Comparison of ENCODE assay signal across 2 cellular contexts in the genomic region with DNA sequence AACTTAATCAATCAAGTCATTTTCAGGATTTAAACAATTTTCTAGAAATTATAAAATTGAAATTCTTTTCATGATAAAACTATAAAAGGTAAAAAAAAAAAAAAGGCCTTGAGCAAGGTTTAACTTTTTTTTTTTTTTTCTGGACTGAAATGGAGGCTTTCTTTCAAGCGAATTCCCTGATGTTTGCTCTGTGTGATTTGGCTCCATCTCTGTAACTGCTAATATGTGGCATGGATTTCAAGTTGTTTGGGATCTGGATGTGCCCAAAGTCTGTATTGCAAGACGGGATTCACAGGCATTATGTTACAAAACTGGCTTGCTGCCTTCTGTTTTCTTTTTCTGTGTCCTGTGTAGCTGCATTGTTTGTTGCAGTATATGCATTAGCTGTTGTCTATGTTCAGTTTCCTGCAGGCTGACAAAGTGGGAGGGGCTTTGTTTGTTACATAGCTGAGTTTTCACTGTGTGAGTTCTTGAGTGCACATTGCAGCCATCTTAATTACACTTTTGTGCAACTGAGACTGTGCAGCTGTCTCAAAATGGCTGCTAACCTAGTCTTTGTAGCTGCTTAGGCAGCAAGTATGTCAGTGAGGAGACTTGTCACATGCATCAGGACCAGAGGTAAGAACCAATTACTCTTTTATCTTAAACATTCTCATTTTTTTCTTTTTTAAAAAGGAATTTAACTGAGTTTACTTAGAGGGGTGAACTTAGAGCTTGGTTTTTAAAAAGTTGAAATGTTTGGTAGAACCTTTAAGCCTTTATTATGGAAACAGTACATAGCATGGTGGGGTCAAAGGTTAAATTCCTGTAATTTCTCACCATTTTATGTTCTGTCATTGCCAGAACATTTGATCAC.
TF ChIP-seq lines count a peak whose summit lies in the region.

No MANE protein-coding gene starts in this region.

TF ChIP-seq in HEK293, 187 proteins besides CTCF, POLR2A, EP300 and RAD21 (continues in another document):
- no peak for TF ChIP-seq MZF1 (tag by site-specific recombination; IDR thresholded peaks at IDR 0.05; ENCODE audit: borderline replicate concordance)
- TF ChIP-seq ZNF747 (tag by site-specific recombination; IDR thresholded peaks at IDR 0.05) = no peak
- TF ChIP-seq ZNF157 (tag by site-specific recombination; IDR thresholded peaks at IDR 0.05) = no peak
- peak; percentile 57 for TF ChIP-seq ZNF335 (tag by site-specific recombination; conservative IDR thresholded peaks at IDR 0.05)
- no peak for TF ChIP-seq ZNF629 (tag by site-specific recombination; IDR thresholded peaks at IDR 0.05)
- TF ChIP-seq ZBTB17 (tag by site-specific recombination; IDR thresholded peaks at IDR 0.05) = peak; percentile 77
- 0 out of 2 replicates have a peak, but pooled peaks have one; percentile 23 for TF ChIP-seq ZEB2 (tag by site-specific recombination; IDR thresholded peaks at IDR 0.05)
- TF ChIP-seq HOXA7 (CRISPR knock-in tag; IDR thresholded peaks at IDR 0.05; ENCODE audit: borderline replicate concordance) = no peak
- TF ChIP-seq YY1 (tag by site-specific recombination; IDR thresholded peaks at IDR 0.05) = peak; percentile 76; the same call in 1 of the 2 replicates
- TF ChIP-seq ZNF670 (tag by site-specific recombination; IDR thresholded peaks at IDR 0.05; ENCODE audit: low read depth) = no peak
- TF ChIP-seq ZNF580 (tag by site-specific recombination; IDR thresholded peaks at IDR 0.05) = peak; percentile 74; the same call in 1 of the 2 replicates
- no peak for TF ChIP-seq ZNF707 (tag by site-specific recombination; IDR thresholded peaks at IDR 0.05)
- TF ChIP-seq, protein P1, sequence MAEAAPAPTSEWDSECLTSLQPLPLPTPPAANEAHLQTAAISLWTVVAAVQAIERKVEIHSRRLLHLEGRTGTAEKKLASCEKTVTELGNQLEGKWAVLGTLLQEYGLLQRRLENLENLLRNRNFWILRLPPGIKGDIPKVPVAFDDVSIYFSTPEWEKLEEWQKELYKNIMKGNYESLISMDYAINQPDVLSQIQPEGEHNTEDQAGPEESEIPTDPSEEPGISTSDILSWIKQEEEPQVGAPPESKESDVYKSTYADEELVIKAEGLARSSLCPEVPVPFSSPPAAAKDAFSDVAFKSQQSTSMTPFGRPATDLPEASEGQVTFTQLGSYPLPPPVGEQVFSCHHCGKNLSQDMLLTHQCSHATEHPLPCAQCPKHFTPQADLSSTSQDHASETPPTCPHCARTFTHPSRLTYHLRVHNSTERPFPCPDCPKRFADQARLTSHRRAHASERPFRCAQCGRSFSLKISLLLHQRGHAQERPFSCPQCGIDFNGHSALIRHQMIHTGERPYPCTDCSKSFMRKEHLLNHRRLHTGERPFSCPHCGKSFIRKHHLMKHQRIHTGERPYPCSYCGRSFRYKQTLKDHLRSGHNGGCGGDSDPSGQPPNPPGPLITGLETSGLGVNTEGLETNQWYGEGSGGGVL (tag by site-specific recombination; IDR thresholded peaks at IDR 0.05) = no peak
- no peak for TF ChIP-seq KLF1 (tag by site-specific recombination; IDR thresholded peaks at IDR 0.05)
- TF ChIP-seq ZNF394 (tag by site-specific recombination; IDR thresholded peaks at IDR 0.05; ENCODE audit: borderline replicate concordance) = no peak
- peak; percentile 45; the same call in 1 of the 2 replicates for TF ChIP-seq ZNF600 (tag by site-specific recombination; IDR thresholded peaks at IDR 0.05)
- TF ChIP-seq ZBTB7A (tag by site-specific recombination; IDR thresholded peaks at IDR 0.05; ENCODE audit: low read depth) = no peak
- TF ChIP-seq ZBTB1 (tag by site-specific recombination; IDR thresholded peaks at IDR 0.05) = no peak
- TF ChIP-seq ZNF146 (tag by site-specific recombination; IDR thresholded peaks at IDR 0.05) = no peak
- no peak for TF ChIP-seq ATF2 (tag by site-specific recombination; IDR thresholded peaks at IDR 0.05; ENCODE audit: low read depth)
- no peak for TF ChIP-seq ZNF169 (tag by site-specific recombination; IDR thresholded peaks at IDR 0.05)
- TF ChIP-seq, protein P2, sequence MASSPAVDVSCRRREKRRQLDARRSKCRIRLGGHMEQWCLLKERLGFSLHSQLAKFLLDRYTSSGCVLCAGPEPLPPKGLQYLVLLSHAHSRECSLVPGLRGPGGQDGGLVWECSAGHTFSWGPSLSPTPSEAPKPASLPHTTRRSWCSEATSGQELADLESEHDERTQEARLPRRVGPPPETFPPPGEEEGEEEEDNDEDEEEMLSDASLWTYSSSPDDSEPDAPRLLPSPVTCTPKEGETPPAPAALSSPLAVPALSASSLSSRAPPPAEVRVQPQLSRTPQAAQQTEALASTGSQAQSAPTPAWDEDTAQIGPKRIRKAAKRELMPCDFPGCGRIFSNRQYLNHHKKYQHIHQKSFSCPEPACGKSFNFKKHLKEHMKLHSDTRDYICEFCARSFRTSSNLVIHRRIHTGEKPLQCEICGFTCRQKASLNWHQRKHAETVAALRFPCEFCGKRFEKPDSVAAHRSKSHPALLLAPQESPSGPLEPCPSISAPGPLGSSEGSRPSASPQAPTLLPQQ (tag by site-specific recombination; IDR thresholded peaks at IDR 0.05) = no peak
- TF ChIP-seq ZNF248 (tag by site-specific recombination; IDR thresholded peaks at IDR 0.05) = no peak
- no peak for TF ChIP-seq ZNF274 (IDR thresholded peaks at IDR 0.05; ENCODE audit: low read length)
- no peak for TF ChIP-seq ZNF274 (tag by site-specific recombination; IDR thresholded peaks at IDR 0.05; ENCODE audit: borderline replicate concordance)
- no peak for TF ChIP-seq ZNF121 (tag by site-specific recombination; IDR thresholded peaks at IDR 0.05)
- no peak for TF ChIP-seq HOXC10 (CRISPR knock-in tag; IDR thresholded peaks at IDR 0.05)
- no peak for TF ChIP-seq ZNF677 (tag by site-specific recombination; IDR thresholded peaks at IDR 0.05)
- TF ChIP-seq ZNF610 (tag by site-specific recombination; IDR thresholded peaks at IDR 0.05; ENCODE audit: borderline replicate concordance) = no peak

TF ChIP-seq in K562, 482 proteins besides CTCF, POLR2A, EP300 and RAD21 (continues in another document):
- TF ChIP-seq PHTF2 (CRISPR knock-in tag; IDR thresholded peaks at IDR 0.05) (no peak), SIX5 (IDR thresholded peaks at IDR 0.05; ENCODE audit: borderline replicate concordance in 1 of 2, insufficient read depth in 1 of 2, low read depth in 1 of 2, low read length in 2 of 2) (no peak), EHMT2 (IDR thresholded peaks at IDR 0.05) (no peak), RFX1 (IDR thresholded peaks at IDR 0.05) (no peak), HMGN3 (IDR thresholded peaks at IDR 0.05; ENCODE audit: borderline replicate concordance, extremely low read depth, insufficient read length, low read depth, low read length) (no peak), ZBTB26 (CRISPR knock-in tag; IDR thresholded peaks at IDR 0.05) (no peak), ZNF639 (CRISPR knock-in tag; conservative IDR thresholded peaks at IDR 0.05 in 1 of 2, IDR thresholded peaks at IDR 0.05 in 1 of 2) (peak in 1 of 2 experiments; percentile 48; a peak in 2 of 4 replicates), ATF2 (CRISPR knock-in tag; IDR thresholded peaks at IDR 0.05) (no peak), FIP1L1 (IDR thresholded peaks at IDR 0.05; ENCODE audit: low read depth, low read length, poor library complexity, severe bottlenecking) (no peak), TCF3 (CRISPR knock-in tag; IDR thresholded peaks at IDR 0.05) (no peak), ZNF668 (CRISPR knock-in tag; IDR thresholded peaks at IDR 0.05) (no peak), ZNF696 (CRISPR knock-in tag; conservative IDR thresholded peaks at IDR 0.05) (no peak), MYBL2 (IDR thresholded peaks at IDR 0.05; ENCODE audit: low read depth) (no peak), MYBL2 (CRISPR knock-in tag; IDR thresholded peaks at IDR 0.05; ENCODE audit: borderline replicate concordance) (no peak), ZNF589 (CRISPR knock-in tag; IDR thresholded peaks at IDR 0.05; ENCODE audit: low read depth) (0 out of 2 replicates have a peak, but pooled peaks have one; percentile 51), ZNF785 (CRISPR knock-in tag; IDR thresholded peaks at IDR 0.05) (no peak), JUN (IDR thresholded peaks at IDR 0.05; ENCODE audit: borderline replicate concordance, low read depth, low read length) (no peak), JUN (CRISPR knock-in tag; IDR thresholded peaks at IDR 0.05; ENCODE audit: borderline replicate concordance) (no peak), FOXK2 (conservative IDR thresholded peaks at IDR 0.05 in 1 of 2, IDR thresholded peaks at IDR 0.05 in 1 of 2; ENCODE audit: low read depth in 2 of 2) (peak; percentile 55 to 65; a peak in 2 of 4 replicates), RBM17 (IDR thresholded peaks at IDR 0.05; ENCODE audit: borderline replicate concordance, low read depth, low read length) (no peak), ZNF347 (CRISPR knock-in tag; IDR thresholded peaks at IDR 0.05; ENCODE audit: low read depth) (no peak), SAP30 (IDR thresholded peaks at IDR 0.05; ENCODE audit: borderline replicate concordance, insufficient read depth, low read depth, low read length, poor library complexity, severe bottlenecking) (no peak), STAT5B (CRISPR knock-in tag; IDR thresholded peaks at IDR 0.05) (no peak), SRSF7 (optimal IDR thresholded peaks at IDR 0.05; ENCODE audit: low read depth, low read length) (no peak), ZNF23 (CRISPR knock-in tag; IDR thresholded peaks at IDR 0.05) (no peak), TEAD2 (tag; IDR thresholded peaks at IDR 0.05) (no peak), GABPA (tag; conservative IDR thresholded peaks at IDR 0.05; ENCODE audit: low read depth) (no peak; the same call in 1 of the 2 replicates), KDM2B (CRISPR knock-in tag; IDR thresholded peaks at IDR 0.05) (no peak)
- TF ChIP-seq, protein P3, sequence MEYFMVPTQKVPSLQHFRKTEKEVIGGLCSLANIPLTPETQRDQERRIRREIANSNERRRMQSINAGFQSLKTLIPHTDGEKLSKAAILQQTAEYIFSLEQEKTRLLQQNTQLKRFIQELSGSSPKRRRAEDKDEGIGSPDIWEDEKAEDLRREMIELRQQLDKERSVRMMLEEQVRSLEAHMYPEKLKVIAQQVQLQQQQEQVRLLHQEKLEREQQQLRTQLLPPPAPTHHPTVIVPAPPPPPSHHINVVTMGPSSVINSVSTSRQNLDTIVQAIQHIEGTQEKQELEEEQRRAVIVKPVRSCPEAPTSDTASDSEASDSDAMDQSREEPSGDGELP (CRISPR knock-in tag; IDR thresholded peaks at IDR 0.05; ENCODE audit: borderline replicate concordance) = no peak
- TF ChIP-seq, protein P4, sequence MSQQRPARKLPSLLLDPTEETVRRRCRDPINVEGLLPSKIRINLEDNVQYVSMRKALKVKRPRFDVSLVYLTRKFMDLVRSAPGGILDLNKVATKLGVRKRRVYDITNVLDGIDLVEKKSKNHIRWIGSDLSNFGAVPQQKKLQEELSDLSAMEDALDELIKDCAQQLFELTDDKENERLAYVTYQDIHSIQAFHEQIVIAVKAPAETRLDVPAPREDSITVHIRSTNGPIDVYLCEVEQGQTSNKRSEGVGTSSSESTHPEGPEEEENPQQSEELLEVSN (IDR thresholded peaks at IDR 0.05; ENCODE audit: borderline replicate concordance in 1 of 2, extremely low read depth in 1 of 2, insufficient read depth in 1 of 2, insufficient read length in 1 of 2, low read depth in 1 of 2, low read length in 1 of 2, poor library complexity in 1 of 2, severe bottlenecking in 1 of 2) = no peak
